22 cellular contexts compared by ENCODE assay signal in the genomic region with DNA sequence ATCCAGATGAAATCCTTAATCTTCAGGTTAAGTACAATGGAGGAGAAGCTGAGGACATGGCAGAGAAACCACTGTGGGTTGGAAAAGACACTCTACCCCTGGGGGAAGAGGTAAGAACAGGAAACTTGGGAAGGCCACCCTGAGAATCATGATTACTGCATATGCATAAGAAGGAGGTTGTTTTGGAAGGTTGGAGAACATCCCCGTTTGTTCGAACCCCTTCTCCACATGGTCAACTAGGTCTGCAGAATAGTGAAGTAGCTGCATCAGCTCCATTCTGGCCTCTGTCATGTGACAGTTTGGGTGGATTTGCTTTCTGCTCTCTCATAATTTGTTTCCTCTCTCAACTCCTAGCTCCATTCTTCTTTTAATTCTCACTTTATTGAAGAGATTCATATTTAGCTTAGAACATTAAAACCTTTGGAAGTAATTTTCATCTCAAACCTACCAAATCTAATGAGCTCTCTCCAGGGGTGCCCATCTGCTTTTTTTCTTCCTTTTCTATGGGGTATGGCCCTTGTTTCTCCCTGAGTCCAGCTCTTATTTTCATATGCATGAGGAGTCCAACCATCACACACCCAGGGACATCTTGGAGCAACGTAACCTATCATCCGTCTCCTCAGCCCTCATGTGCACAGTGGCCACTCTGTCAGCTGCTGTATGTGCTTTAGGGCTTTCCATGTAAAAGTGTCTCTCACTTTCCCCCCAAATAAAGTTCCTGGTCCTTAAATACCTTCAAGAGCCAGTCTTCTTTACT.
DNase-seq lines count a peak whose midpoint lies in the region; ATAC-seq and TF ChIP-seq lines count a peak whose summit lies in the region.
"Had no signal": no experiment of that assay in that cellular context is flagged by ENCODE, and none has a peak within 500 bp of the region (broad histone marks: within the 10 kb centered on the region; RNA-seq: fewer than 3 reads in every experiment).

No MANE protein-coding gene starts in this region.

- H3K4me3 ChIP-seq in right atrium auricular region: no peak overlapping the region
- no peak overlapping the region for H3K4me3 ChIP-seq in MM.1S (ENCODE audit: low read length)
- H3K4me3 ChIP-seq in esophagus muscularis mucosa: no peak overlapping the region
- H3K4me3 ChIP-seq in Peyer's patch: no peak overlapping the region
- H3K4me3 ChIP-seq: GM23248, SK-N-MC had no signal

- H4K20me1 ChIP-seq in MM.1S (ENCODE audit: insufficient read depth, low read length): no peaks in the 10 kb centered on the region

- no peak for TF ChIP-seq EP300 in esophagus muscularis mucosa (IDR thresholded peaks at IDR 0.05)

- H3F3A ChIP-seq in MM.1S (ENCODE audit: insufficient read depth, low read length): no peaks in the 10 kb centered on the region; the same call in 1 of the 2 replicates

- H3K36me3 ChIP-seq in right atrium auricular region (no peaks in the 10 kb centered on the region), MM.1S (replicated peaks; ENCODE audit: insufficient read depth, low read length) (no peaks in the 10 kb centered on the region), esophagus muscularis mucosa (no peaks in the 10 kb centered on the region), Peyer's patch (no peaks in the 10 kb centered on the region)

- no peaks in the 10 kb centered on the region for H3K9me2 ChIP-seq in MM.1S (replicated peaks; ENCODE audit: insufficient read depth, low read length)

- no peaks in the 10 kb centered on the region for H3K9me3 ChIP-seq in right atrium auricular region
- H3K9me3 ChIP-seq in MM.1S (replicated peaks; ENCODE audit: insufficient read depth, low read length): no peaks in the 10 kb centered on the region
- H3K9me3 ChIP-seq in esophagus muscularis mucosa: no peaks in the 10 kb centered on the region
- no peaks in the 10 kb centered on the region for H3K9me3 ChIP-seq in Peyer's patch

- peaks cover 33% of the 10 kb centered on the region for H3K79me2 ChIP-seq in MM.1S (ENCODE audit: low read length)

- H3K4me1 ChIP-seq in right atrium auricular region: no peaks in the 10 kb centered on the region
- H3K4me1 ChIP-seq in MM.1S (ENCODE audit: low read length): peaks cover 21% of the 10 kb centered on the region; the same call in 1 of the 2 replicates
- no peaks in the 10 kb centered on the region for H3K4me1 ChIP-seq in esophagus muscularis mucosa
- H3K4me1 ChIP-seq in foreskin keratinocyte: no peaks in the 10 kb centered on the region
- no peaks in the 10 kb centered on the region for H3K4me1 ChIP-seq in Peyer's patch

- WGBS in esophagus muscularis mucosa: 90% methylated on average over 4 of the region's 4 CpGs

- DNase-seq in right atrium auricular region (ENCODE audit: low spot score) (peak; percentile 56), cardiac septum (ENCODE audit: low spot score) (no peak), MM.1S (no peak), esophagus muscularis mucosa (ENCODE audit: extremely low spot score) (peak; percentile 50), foreskin keratinocyte (no peak), Peyer's patch (no peak)
- DNase-seq: 8988T; CD4-positive, CD25-positive, alpha-beta regulatory T cell; GM23248; H7; NCI-H1092; NCI-H1417 treated with DMSO at 0.1 percent for 48 hours; NCI-H1694 treated with DMSO at 0.1 percent for 48 hours; NCI-H2081; NCI-H2227 treated with DMSO at 0.1 percent for 48 hours; NCI-H526 treated with DMSO at 0.1 percent for 48 hours; SIG-M5 had no signal

- ATAC-seq in GM19467 (IDR thresholded peaks at IDR 0.05; ENCODE audit: unreplicated experiment) (no peak), foreskin keratinocyte (no peak), HG02973 (IDR thresholded peaks at IDR 0.05; ENCODE audit: unreplicated experiment) (no peak)
- ATAC-seq: Panc1 had no signal

- H3K27me3 ChIP-seq in right atrium auricular region (no peaks in the 10 kb centered on the region), MM.1S (replicated peaks; ENCODE audit: insufficient read depth, low read length) (no peaks in the 10 kb centered on the region), esophagus muscularis mucosa (peaks cover 0 to 18% (median 0%) of the 10 kb centered on the region in 4 donors), foreskin keratinocyte (no peaks in the 10 kb centered on the region), Peyer's patch (no peaks in the 10 kb centered on the region)

- H3K4me2 ChIP-seq in MM.1S (ENCODE audit: low read depth, low read length): peak overlapping the region; percentile 22; the same call in 1 of the 2 replicates
- H3K4me2 ChIP-seq: KMS-11 had no signal

- TF ChIP-seq CTCF in right atrium auricular region (IDR thresholded peaks at IDR 0.05): no peak
- TF ChIP-seq CTCF in MM.1S (IDR thresholded peaks at IDR 0.05; ENCODE audit: low read length): no peak
- no peak for TF ChIP-seq CTCF in esophagus muscularis mucosa (IDR thresholded peaks at IDR 0.05)
- TF ChIP-seq CTCF in foreskin keratinocyte (conservative IDR thresholded peaks at IDR 0.05): no peak
- no peak for TF ChIP-seq CTCF in Peyer's patch (IDR thresholded peaks at IDR 0.05)

- H3K27ac ChIP-seq in right atrium auricular region (no peak overlapping the region), MM.1S (ENCODE audit: low read length) (no peak overlapping the region), esophagus muscularis mucosa (replicated peaks in 1 of 4) (no peak overlapping the region), foreskin keratinocyte (no peak overlapping the region), Peyer's patch (no peak overlapping the region)
- H3K27ac ChIP-seq: GM23248, KMS-11, SK-N-MC had no signal

- H2AFZ ChIP-seq in MM.1S (ENCODE audit: low read length): no peak overlapping the region
- H2AFZ ChIP-seq: GM23248 had no signal

- no peak for TF ChIP-seq POLR2A in esophagus muscularis mucosa (IDR thresholded peaks at IDR 0.05; ENCODE audit: low read depth)
- TF ChIP-seq POLR2A in Peyer's patch (IDR thresholded peaks at IDR 0.05): no peak

- intact Hi-C loops in cardiac septum (cut with DNase I) (no loop called here), esophagus muscularis mucosa (cut with DNase I) (no loop called here)

- no peak overlapping the region for H3K9ac ChIP-seq in MM.1S (ENCODE audit: low read length)
- H3K9ac ChIP-seq: GM23248, KMS-11 had no signal

Comparison
In these comparisons a context has a peak if more than half of its experiments do, and no peak if none do; other contexts are left out.
1. DNase-seq: peak in right atrium auricular region (single experiment) and esophagus muscularis mucosa (single experiment); none in cardiac septum (single experiment), MM.1S (single experiment), foreskin keratinocyte (0 of 2) and Peyer's patch (0 of 3).